8 cellular contexts compared by ENCODE assay signal in the genomic region with DNA sequence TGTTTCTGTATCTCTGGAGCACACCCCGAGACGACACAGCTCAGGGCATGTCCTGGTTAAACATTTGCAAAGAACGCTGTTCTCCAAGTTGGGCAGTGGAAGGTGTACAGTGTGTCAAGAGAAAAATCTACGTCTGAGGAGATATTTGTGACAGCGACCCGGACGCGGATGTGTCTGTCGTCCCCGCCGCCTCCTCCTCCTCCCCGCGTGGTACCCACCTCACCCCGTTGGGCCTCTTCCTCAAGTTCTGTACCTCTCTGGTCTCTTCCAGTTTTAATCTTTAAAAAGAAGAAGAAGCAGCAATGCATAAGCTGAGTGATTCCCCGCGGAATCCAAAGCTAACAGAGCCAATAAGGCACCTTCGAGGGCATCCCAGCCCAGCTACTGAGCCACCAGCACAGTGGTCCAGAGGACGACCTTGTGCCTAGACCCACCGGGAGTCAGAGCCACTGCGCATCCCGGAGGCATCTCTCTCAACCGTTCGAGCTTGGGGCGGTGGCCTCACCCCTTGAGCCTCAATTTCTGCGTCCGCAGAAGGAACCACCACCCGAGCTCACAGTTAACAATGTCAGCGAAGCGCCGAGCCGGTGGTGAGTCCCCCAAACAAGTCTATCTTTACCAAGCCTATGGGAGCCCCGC. TPM values are rescaled to one million over a fixed set of nuclear protein-coding genes. Genes with fewer than 3 reads are reported as not detected.
DNase-seq lines count a peak whose midpoint lies in the region; ATAC-seq and TF ChIP-seq lines count a peak whose summit lies in the region.

No MANE protein-coding gene starts in this region.

- no peak for TF ChIP-seq CTCF in activated B cell treated with CpG ODN at 0.5 μM for 24 hours (IDR thresholded peaks at IDR 0.05)

- DNase-seq in activated gamma-delta T cell treated with Interleukin-2 at 50 U/mL for 16 hours = peak; percentile 41
- DNase-seq in activated gamma-delta T cell (lab: John Stamatoyannopoulos, UW) = no peak
- DNase-seq in activated B cell treated with CpG ODN at 0.5 μM for 24 hours = no peak
- DNase-seq in naive thymus-derived CD4-positive, alpha-beta T cell = peak in 7 of 9 donors; percentile 22 to 66 (median 62)
- no peak for DNase-seq in NCI-H1092 (lab: John Stamatoyannopoulos, UW)
- no peak for DNase-seq in AG20443 (ENCODE audit: low spot score)

- POLR2A ChIA-PET in activated B cell treated with CpG ODN at 0.5 μM for 24 hours (lab: Charles Lee) = interaction anchor here (0.5 to 3.5 kb wide), 19 partner anchors 8 to 1463 kb away, joined by 3 to 28 read pairs (median 4); a partner anchor contains a TSS
- POLR2A ChIA-PET in naive thymus-derived CD4-positive, alpha-beta T cell (lab: Charles Lee) = interaction anchor here (0.6 to 11.4 kb wide), 16 partner anchors 8 to 219 kb away, joined by 3 to 162 read pairs (median 3); a partner anchor contains a TSS

- peak overlapping the region; percentile 99 for H3K4me3 Mint-ChIP-seq in activated B cell treated with CpG ODN at 0.5 μM for 24 hours
- peak overlapping the region; percentile 86 to 99 (median 98) for H3K4me3 Mint-ChIP-seq in naive thymus-derived CD4-positive, alpha-beta T cell

- H3K36me3 Mint-ChIP-seq in activated B cell treated with CpG ODN at 0.5 μM for 24 hours (ENCODE audit: low read depth) = peaks cover 36% of the 10 kb centered on the region
- H3K36me3 Mint-ChIP-seq in naive thymus-derived CD4-positive, alpha-beta T cell = peaks cover 0 to 30% (median 17%) of the 10 kb centered on the region in 5 donors

- H3K9me3 Mint-ChIP-seq in activated B cell treated with CpG ODN at 0.5 μM for 24 hours = no peaks in the 10 kb centered on the region
- H3K9me3 Mint-ChIP-seq in naive thymus-derived CD4-positive, alpha-beta T cell = no peaks in the 10 kb centered on the region

- H3K27me3 Mint-ChIP-seq in activated B cell treated with CpG ODN at 0.5 μM for 24 hours = no peaks in the 10 kb centered on the region
- H3K27me3 Mint-ChIP-seq in naive thymus-derived CD4-positive, alpha-beta T cell = no peaks in the 10 kb centered on the region

- peaks cover 46% of the 10 kb centered on the region for H3K4me1 Mint-ChIP-seq in activated B cell treated with CpG ODN at 0.5 μM for 24 hours
- peaks cover 38 to 60% (median 52%) of the 10 kb centered on the region in 7 donors for H3K4me1 Mint-ChIP-seq in naive thymus-derived CD4-positive, alpha-beta T cell

- H3K36me3 ChIP-seq in endocrine pancreas (ENCODE audit: control insufficient read depth, insufficient read depth, low read length) = no peaks in the 10 kb centered on the region
- H3K36me3 ChIP-seq in naive thymus-derived CD4-positive, alpha-beta T cell (ENCODE audit: control insufficient read depth in 2 of 3, insufficient read depth in 3 of 3, low read length in 3 of 3) = peaks cover 21 to 49% (median 28%) of the 10 kb centered on the region in 3 experiments

- H3K27ac ChIP-seq in naive thymus-derived CD4-positive, alpha-beta T cell (ENCODE audit: low read depth, low read length) = peak overlapping the region; percentile 97

- no peaks in the 10 kb centered on the region for H3K27me3 ChIP-seq in endocrine pancreas (ENCODE audit: control insufficient read depth, insufficient read depth, low read length)
- H3K27me3 ChIP-seq in naive thymus-derived CD4-positive, alpha-beta T cell (ENCODE audit: control insufficient read depth in 2 of 2, insufficient read depth in 2 of 2, low read length in 2 of 2) = no peaks in the 10 kb centered on the region

- H3K27ac Mint-ChIP-seq in activated B cell treated with CpG ODN at 0.5 μM for 24 hours = peak overlapping the region; percentile 98
- H3K27ac Mint-ChIP-seq in naive thymus-derived CD4-positive, alpha-beta T cell = peak overlapping the region; percentile 91 to 99 (median 98)

- intact Hi-C loops in activated B cell treated with CpG ODN at 0.5 μM for 24 hours (cut with micrococcal nuclease) = loop anchor here (1.0 to 5.0 kb wide), 5 partner anchors 10 to 406 kb away; a partner anchor contains a TSS
- intact Hi-C loops in naive thymus-derived CD4-positive, alpha-beta T cell (cut with micrococcal nuclease) = loop anchor here (1.0 to 10.0 kb wide), 12 partner anchors 10 to 402 kb away; a partner anchor contains a TSS

- no peaks in the 10 kb centered on the region for H3K4me1 ChIP-seq in endocrine pancreas (ENCODE audit: control insufficient read depth, insufficient read depth, low read length)
- H3K4me1 ChIP-seq in naive thymus-derived CD4-positive, alpha-beta T cell (ENCODE audit: control insufficient read depth in 2 of 2, insufficient read depth in 2 of 2, low read length in 2 of 2) = peaks cover 30 to 43% of the 10 kb centered on the region in 2 donors

- H3K9me3 ChIP-seq in endocrine pancreas (ENCODE audit: control insufficient read depth, low read length) = no peaks in the 10 kb centered on the region
- no peaks in the 10 kb centered on the region for H3K9me3 ChIP-seq in naive thymus-derived CD4-positive, alpha-beta T cell (ENCODE audit: control insufficient read depth in 2 of 3, low read length in 3 of 3)

- peak; percentile 34 for ATAC-seq in HG03378 (IDR thresholded peaks at IDR 0.05; ENCODE audit: unreplicated experiment)
- peak; percentile 13 for ATAC-seq in activated B cell treated with CpG ODN at 0.5 μM for 24 hours (ENCODE audit: low read depth)
- peak; percentile 36 for ATAC-seq in naive thymus-derived CD4-positive, alpha-beta T cell

- CTCF ChIA-PET in activated B cell treated with CpG ODN at 0.5 μM for 24 hours (lab: Charles Lee) = interaction anchor here (0.9 to 3.0 kb wide), 2 partner anchors 10 to 51 kb away, joined by 3 to 13 read pairs; no protein-coding TSS in a partner anchor
- CTCF ChIA-PET in naive thymus-derived CD4-positive, alpha-beta T cell (lab: Charles Lee) = interaction anchor here (0.9 to 1.9 kb wide), 5 partner anchors 9 to 54 kb away, joined by 3 to 6 read pairs (median 3); no protein-coding TSS in a partner anchor

- H3K9ac ChIP-seq in endocrine pancreas (ENCODE audit: control insufficient read depth, insufficient read depth, low read length) = peak overlapping the region; percentile 81

- H3K4me3 ChIP-seq in endocrine pancreas (ENCODE audit: control insufficient read depth, insufficient read depth, low read length) = peak overlapping the region; percentile 90
- peak overlapping the region; percentile 96 for H3K4me3 ChIP-seq in naive thymus-derived CD4-positive, alpha-beta T cell (ENCODE audit: low read length)

RNA-seq across cellular contexts. Expression of a gene that starts 0.5 kb away (rescaled TPM):
- 34.1 and 42.7 TPM in 2 replicates for total RNA-seq in activated B cell treated with CpG ODN at 0.5 μM for 24 hours
- total RNA-seq in naive thymus-derived CD4-positive, alpha-beta T cell = 100 to 1,000 TPM in 2 of 5 experiments, 10 to 100 TPM in 3; 66.2 to 118 (median 95.8) TPM
- polyA plus RNA-seq in naive thymus-derived CD4-positive, alpha-beta T cell = 100 to 1,000 TPM; 175 to 234 TPM

RNA-seq across cellular contexts. Expression of a gene that starts 0.7 kb away (rescaled TPM):
- total RNA-seq in activated B cell treated with CpG ODN at 0.5 μM for 24 hours = 28.1 and 31.6 TPM in 2 replicates
- total RNA-seq in naive thymus-derived CD4-positive, alpha-beta T cell = 100 to 1,000 TPM in 3 of 5 experiments, 10 to 100 TPM in 2; 94.9 to 156 (median 118) TPM
- polyA plus RNA-seq in naive thymus-derived CD4-positive, alpha-beta T cell = 10 to 100 TPM; 41.0 to 87.2 TPM

RNA-seq across cellular contexts. Expression of a gene that starts 10.7 kb away (rescaled TPM):
- 28.5 and 29.5 TPM in 2 replicates for total RNA-seq in activated B cell treated with CpG ODN at 0.5 μM for 24 hours
- total RNA-seq in naive thymus-derived CD4-positive, alpha-beta T cell = 10 to 100 TPM; 13.8 to 52.9 (median 34.7) TPM
- 10 to 100 TPM; 48.9 to 68.2 TPM for polyA plus RNA-seq in naive thymus-derived CD4-positive, alpha-beta T cell

RNA-seq across cellular contexts. Expression of a gene that starts 31.6 kb away (rescaled TPM):
- 11.8 and 15.3 TPM in 2 replicates for total RNA-seq in activated B cell treated with CpG ODN at 0.5 μM for 24 hours
- 10 to 100 TPM; 16.2 to 30.9 (median 23.9) TPM for total RNA-seq in naive thymus-derived CD4-positive, alpha-beta T cell
- 10 to 100 TPM; 10.9 to 21.7 TPM for polyA plus RNA-seq in naive thymus-derived CD4-positive, alpha-beta T cell

Comparison
In these comparisons a context has a peak if more than half of its experiments do, and no peak if none do; other contexts are left out.
1. DNase-seq: peak in activated gamma-delta T cell treated with Interleukin-2 at 50 U/mL for 16 hours (single experiment) and naive thymus-derived CD4-positive, alpha-beta T cell (7 of 9); none in activated gamma-delta T cell (single experiment), activated B cell treated with CpG ODN at 0.5 μM for 24 hours (single experiment), NCI-H1092 (single experiment) and AG20443 (single experiment).
2. Peak in every context shown above with its lines, with median percentiles within 50 percentile points of each other: ATAC-seq.